ENCODE assay signal across 1 cellular context in the genomic region with DNA sequence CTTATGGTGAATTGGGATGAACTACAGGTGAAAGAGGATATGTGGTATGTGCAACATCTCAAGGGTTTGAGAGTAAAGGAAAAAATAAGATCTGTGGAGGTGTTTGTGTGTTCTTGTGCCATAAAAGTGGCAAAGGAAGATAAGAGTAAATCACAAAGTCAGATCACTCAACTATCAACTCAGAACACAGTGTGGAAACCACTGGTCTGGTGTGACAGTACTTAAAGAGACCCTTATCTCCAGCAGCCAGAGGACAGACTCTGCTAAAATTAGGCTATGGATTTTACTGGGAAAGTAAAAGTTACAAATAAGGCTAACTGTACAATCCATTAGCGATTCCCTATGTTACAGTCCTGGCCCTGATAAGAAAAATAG.
A peak's percentile ranks its signal among the peaks of the same experiment; 100 is the strongest.
TF ChIP-seq lines count a peak whose summit lies in the region.

No MANE protein-coding gene starts in this region.

TF ChIP-seq in K562, 482 proteins besides CTCF, POLR2A, EP300 and RAD21 (continued from another document and continues in another):
- TF ChIP-seq, protein P1, sequence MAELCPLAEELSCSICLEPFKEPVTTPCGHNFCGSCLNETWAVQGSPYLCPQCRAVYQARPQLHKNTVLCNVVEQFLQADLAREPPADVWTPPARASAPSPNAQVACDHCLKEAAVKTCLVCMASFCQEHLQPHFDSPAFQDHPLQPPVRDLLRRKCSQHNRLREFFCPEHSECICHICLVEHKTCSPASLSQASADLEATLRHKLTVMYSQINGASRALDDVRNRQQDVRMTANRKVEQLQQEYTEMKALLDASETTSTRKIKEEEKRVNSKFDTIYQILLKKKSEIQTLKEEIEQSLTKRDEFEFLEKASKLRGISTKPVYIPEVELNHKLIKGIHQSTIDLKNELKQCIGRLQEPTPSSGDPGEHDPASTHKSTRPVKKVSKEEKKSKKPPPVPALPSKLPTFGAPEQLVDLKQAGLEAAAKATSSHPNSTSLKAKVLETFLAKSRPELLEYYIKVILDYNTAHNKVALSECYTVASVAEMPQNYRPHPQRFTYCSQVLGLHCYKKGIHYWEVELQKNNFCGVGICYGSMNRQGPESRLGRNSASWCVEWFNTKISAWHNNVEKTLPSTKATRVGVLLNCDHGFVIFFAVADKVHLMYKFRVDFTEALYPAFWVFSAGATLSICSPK (IDR thresholded peaks at IDR 0.05; ENCODE audit: borderline replicate concordance): no peak
- TF ChIP-seq, protein P2, sequence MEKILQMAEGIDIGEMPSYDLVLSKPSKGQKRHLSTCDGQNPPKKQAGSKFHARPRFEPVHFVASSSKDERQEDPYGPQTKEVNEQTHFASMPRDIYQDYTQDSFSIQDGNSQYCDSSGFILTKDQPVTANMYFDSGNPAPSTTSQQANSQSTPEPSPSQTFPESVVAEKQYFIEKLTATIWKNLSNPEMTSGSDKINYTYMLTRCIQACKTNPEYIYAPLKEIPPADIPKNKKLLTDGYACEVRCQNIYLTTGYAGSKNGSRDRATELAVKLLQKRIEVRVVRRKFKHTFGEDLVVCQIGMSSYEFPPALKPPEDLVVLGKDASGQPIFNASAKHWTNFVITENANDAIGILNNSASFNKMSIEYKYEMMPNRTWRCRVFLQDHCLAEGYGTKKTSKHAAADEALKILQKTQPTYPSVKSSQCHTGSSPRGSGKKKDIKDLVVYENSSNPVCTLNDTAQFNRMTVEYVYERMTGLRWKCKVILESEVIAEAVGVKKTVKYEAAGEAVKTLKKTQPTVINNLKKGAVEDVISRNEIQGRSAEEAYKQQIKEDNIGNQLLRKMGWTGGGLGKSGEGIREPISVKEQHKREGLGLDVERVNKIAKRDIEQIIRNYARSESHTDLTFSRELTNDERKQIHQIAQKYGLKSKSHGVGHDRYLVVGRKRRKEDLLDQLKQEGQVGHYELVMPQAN (IDR thresholded peaks at IDR 0.05; ENCODE audit: borderline replicate concordance): no peak
- TF ChIP-seq ZNF431 (CRISPR knock-in tag; IDR thresholded peaks at IDR 0.05) (no peak), PCBP1 (IDR thresholded peaks at IDR 0.05; ENCODE audit: low read depth, low read length, poor library complexity, severe bottlenecking) (no peak), CBFB (CRISPR knock-in tag; IDR thresholded peaks at IDR 0.05) (no peak), KLF13 (tag; IDR thresholded peaks at IDR 0.05; ENCODE audit: borderline replicate concordance, low read depth) (no peak), ZNF764 (CRISPR knock-in tag; IDR thresholded peaks at IDR 0.05; ENCODE audit: low read depth) (no peak), SRSF9 (IDR thresholded peaks at IDR 0.05; ENCODE audit: borderline replicate concordance, low read depth, low read length) (no peak), NFE2 (IDR thresholded peaks at IDR 0.05; ENCODE audit: low read depth) (peak; percentile 62; the same call in 1 of the 2 replicates), ZNF586 (CRISPR knock-in tag; conservative IDR thresholded peaks at IDR 0.05) (no peak), FOXJ3 (CRISPR knock-in tag; IDR thresholded peaks at IDR 0.05) (no peak), C11orf30 (IDR thresholded peaks at IDR 0.05; ENCODE audit: low read depth) (no peak), TAF1 (IDR thresholded peaks at IDR 0.05; ENCODE audit: control insufficient read depth, extremely low read depth, insufficient read depth, low read length, severe bottlenecking) (no peak), SUPT5H (IDR thresholded peaks at IDR 0.05) (no peak), OTX1 (CRISPR knock-in tag; IDR thresholded peaks at IDR 0.05) (no peak), HNRNPUL1 (IDR thresholded peaks at IDR 0.05; ENCODE audit: low read length) (no peak), RBM14 (IDR thresholded peaks at IDR 0.05; ENCODE audit: borderline replicate concordance, insufficient read depth, low read depth, low read length) (no peak), MED1 (CRISPR knock-in tag; IDR thresholded peaks at IDR 0.05; ENCODE audit: borderline replicate concordance) (no peak), ELF4 (CRISPR knock-in tag; IDR thresholded peaks at IDR 0.05) (peak; percentile 84; the same call in 1 of the 2 replicates), SREBF1 (IDR thresholded peaks at IDR 0.05; ENCODE audit: borderline replicate concordance, low read depth, low read length) (no peak), BCL6 (CRISPR knock-in tag; IDR thresholded peaks at IDR 0.05) (no peak), SMC3 (conservative IDR thresholded peaks at IDR 0.05; ENCODE audit: insufficient read depth, low read depth, low read length) (no peak), HDAC3 (IDR thresholded peaks at IDR 0.05; ENCODE audit: borderline replicate concordance, partially characterized antibody) (peak; percentile 98), TBP (optimal IDR thresholded peaks at IDR 0.05; ENCODE audit: low read depth, low read length) (peak; percentile 45), TEAD4 (IDR thresholded peaks at IDR 0.05; ENCODE audit: low read length) (peak; percentile 98), TEAD4 (CRISPR knock-in tag; IDR thresholded peaks at IDR 0.05; ENCODE audit: borderline replicate concordance) (no peak), SRF (CRISPR knock-in tag; IDR thresholded peaks at IDR 0.05) (peak in 1 of 2 experiments; percentile 83; a peak in 2 of 4 replicates), DNMT1 (IDR thresholded peaks at IDR 0.05) (no peak), FOSL1 (tag; conservative IDR thresholded peaks at IDR 0.05) (peak; percentile 89), ZNF785 (CRISPR knock-in tag; IDR thresholded peaks at IDR 0.05) (no peak), ZKSCAN3 (CRISPR knock-in tag; IDR thresholded peaks at IDR 0.05) (no peak), ZNF253 (CRISPR knock-in tag; conservative IDR thresholded peaks at IDR 0.05) (no peak), SMAD1 (IDR thresholded peaks at IDR 0.05; ENCODE audit: low read depth, low read length, partially characterized antibody) (peak; percentile 90), RBBP5 (IDR thresholded peaks at IDR 0.05; ENCODE audit: borderline replicate concordance, insufficient read depth, low read length, poor library complexity, severe bottlenecking) (no peak), CSDE1 (IDR thresholded peaks at IDR 0.05) (no peak), ZNF3 (CRISPR knock-in tag; IDR thresholded peaks at IDR 0.05) (no peak), MEF2A (IDR thresholded peaks at IDR 0.05; ENCODE audit: control insufficient read depth, low read depth, low read length) (peak; percentile 98), PTRF (tag; IDR thresholded peaks at IDR 0.05) (no peak), MYBL2 (IDR thresholded peaks at IDR 0.05; ENCODE audit: low read depth) (no peak; the same call in 1 of the 2 replicates), MYBL2 (CRISPR knock-in tag; IDR thresholded peaks at IDR 0.05; ENCODE audit: borderline replicate concordance) (no peak), TFAM (CRISPR knock-in tag; conservative IDR thresholded peaks at IDR 0.05) (no peak), LEF1 (IDR thresholded peaks at IDR 0.05) (peak; percentile 98), NFIX (CRISPR knock-in tag; IDR thresholded peaks at IDR 0.05; ENCODE audit: low read depth) (no peak), ZKSCAN8 (CRISPR knock-in tag; IDR thresholded peaks at IDR 0.05) (0 out of 2 replicates have a peak, but pooled peaks have one; percentile 57), TEAD1 (CRISPR knock-in tag; IDR thresholded peaks at IDR 0.05) (peak in 1 of 2 experiments; percentile 77; a peak in 1 of 4 replicates), SMARCC2 (IDR thresholded peaks at IDR 0.05; ENCODE audit: low read depth) (peak; percentile 98)
- TF ChIP-seq, protein P3, sequence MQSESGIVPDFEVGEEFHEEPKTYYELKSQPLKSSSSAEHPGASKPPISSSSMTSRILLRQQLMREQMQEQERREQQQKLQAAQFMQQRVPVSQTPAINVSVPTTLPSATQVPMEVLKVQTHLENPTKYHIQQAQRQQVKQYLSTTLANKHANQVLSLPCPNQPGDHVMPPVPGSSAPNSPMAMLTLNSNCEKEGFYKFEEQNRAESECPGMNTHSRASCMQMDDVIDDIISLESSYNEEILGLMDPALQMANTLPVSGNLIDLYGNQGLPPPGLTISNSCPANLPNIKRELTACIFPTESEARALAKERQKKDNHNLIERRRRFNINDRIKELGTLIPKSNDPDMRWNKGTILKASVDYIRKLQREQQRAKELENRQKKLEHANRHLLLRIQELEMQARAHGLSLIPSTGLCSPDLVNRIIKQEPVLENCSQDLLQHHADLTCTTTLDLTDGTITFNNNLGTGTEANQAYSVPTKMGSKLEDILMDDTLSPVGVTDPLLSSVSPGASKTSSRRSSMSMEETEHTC (IDR thresholded peaks at IDR 0.05): peak; percentile 75
- TF ChIP-seq, protein P4, sequence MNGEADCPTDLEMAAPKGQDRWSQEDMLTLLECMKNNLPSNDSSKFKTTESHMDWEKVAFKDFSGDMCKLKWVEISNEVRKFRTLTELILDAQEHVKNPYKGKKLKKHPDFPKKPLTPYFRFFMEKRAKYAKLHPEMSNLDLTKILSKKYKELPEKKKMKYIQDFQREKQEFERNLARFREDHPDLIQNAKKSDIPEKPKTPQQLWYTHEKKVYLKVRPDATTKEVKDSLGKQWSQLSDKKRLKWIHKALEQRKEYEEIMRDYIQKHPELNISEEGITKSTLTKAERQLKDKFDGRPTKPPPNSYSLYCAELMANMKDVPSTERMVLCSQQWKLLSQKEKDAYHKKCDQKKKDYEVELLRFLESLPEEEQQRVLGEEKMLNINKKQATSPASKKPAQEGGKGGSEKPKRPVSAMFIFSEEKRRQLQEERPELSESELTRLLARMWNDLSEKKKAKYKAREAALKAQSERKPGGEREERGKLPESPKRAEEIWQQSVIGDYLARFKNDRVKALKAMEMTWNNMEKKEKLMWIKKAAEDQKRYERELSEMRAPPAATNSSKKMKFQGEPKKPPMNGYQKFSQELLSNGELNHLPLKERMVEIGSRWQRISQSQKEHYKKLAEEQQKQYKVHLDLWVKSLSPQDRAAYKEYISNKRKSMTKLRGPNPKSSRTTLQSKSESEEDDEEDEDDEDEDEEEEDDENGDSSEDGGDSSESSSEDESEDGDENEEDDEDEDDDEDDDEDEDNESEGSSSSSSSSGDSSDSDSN (IDR thresholded peaks at IDR 0.05; ENCODE audit: borderline replicate concordance in 1 of 2, low read depth in 2 of 2, low read length in 2 of 2): no peak
- TF ChIP-seq, protein P5, sequence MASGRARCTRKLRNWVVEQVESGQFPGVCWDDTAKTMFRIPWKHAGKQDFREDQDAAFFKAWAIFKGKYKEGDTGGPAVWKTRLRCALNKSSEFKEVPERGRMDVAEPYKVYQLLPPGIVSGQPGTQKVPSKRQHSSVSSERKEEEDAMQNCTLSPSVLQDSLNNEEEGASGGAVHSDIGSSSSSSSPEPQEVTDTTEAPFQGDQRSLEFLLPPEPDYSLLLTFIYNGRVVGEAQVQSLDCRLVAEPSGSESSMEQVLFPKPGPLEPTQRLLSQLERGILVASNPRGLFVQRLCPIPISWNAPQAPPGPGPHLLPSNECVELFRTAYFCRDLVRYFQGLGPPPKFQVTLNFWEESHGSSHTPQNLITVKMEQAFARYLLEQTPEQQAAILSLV (tag; IDR thresholded peaks at IDR 0.05): no peak
- TF ChIP-seq, protein P6, sequence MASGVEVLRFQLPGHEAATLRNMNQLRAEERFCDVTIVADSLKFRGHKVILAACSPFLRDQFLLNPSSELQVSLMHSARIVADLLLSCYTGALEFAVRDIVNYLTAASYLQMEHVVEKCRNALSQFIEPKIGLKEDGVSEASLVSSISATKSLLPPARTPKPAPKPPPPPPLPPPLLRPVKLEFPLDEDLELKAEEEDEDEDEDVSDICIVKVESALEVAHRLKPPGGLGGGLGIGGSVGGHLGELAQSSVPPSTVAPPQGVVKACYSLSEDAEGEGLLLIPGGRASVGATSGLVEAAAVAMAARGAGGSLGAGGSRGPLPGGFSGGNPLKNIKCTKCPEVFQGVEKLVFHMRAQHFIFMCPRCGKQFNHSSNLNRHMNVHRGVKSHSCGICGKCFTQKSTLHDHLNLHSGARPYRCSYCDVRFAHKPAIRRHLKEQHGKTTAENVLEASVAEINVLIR (CRISPR knock-in tag; IDR thresholded peaks at IDR 0.05): 0 out of 2 replicates have a peak, but pooled peaks have one; percentile 34
- TF ChIP-seq, protein P7, sequence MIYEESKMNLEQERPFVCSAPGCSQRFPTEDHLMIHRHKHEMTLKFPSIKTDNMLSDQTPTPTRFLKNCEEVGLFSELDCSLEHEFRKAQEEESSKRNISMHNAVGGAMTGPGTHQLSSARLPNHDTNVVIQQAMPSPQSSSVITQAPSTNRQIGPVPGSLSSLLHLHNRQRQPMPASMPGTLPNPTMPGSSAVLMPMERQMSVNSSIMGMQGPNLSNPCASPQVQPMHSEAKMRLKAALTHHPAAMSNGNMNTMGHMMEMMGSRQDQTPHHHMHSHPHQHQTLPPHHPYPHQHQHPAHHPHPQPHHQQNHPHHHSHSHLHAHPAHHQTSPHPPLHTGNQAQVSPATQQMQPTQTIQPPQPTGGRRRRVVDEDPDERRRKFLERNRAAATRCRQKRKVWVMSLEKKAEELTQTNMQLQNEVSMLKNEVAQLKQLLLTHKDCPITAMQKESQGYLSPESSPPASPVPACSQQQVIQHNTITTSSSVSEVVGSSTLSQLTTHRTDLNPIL (CRISPR knock-in tag; IDR thresholded peaks at IDR 0.05): no peak
- TF ChIP-seq, protein P8, sequence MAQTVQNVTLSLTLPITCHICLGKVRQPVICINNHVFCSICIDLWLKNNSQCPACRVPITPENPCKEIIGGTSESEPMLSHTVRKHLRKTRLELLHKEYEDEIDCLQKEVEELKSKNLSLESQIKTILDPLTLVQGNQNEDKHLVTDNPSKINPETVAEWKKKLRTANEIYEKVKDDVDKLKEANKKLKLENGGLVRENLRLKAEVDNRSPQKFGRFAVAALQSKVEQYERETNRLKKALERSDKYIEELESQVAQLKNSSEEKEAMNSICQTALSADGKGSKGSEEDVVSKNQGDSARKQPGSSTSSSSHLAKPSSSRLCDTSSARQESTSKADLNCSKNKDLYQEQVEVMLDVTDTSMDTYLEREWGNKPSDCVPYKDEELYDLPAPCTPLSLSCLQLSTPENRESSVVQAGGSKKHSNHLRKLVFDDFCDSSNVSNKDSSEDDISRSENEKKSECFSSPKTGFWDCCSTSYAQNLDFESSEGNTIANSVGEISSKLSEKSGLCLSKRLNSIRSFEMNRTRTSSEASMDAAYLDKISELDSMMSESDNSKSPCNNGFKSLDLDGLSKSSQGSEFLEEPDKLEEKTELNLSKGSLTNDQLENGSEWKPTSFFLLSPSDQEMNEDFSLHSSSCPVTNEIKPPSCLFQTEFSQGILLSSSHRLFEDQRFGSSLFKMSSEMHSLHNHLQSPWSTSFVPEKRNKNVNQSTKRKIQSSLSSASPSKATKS (CRISPR knock-in tag; IDR thresholded peaks at IDR 0.05): no peak
- TF ChIP-seq, protein P9, sequence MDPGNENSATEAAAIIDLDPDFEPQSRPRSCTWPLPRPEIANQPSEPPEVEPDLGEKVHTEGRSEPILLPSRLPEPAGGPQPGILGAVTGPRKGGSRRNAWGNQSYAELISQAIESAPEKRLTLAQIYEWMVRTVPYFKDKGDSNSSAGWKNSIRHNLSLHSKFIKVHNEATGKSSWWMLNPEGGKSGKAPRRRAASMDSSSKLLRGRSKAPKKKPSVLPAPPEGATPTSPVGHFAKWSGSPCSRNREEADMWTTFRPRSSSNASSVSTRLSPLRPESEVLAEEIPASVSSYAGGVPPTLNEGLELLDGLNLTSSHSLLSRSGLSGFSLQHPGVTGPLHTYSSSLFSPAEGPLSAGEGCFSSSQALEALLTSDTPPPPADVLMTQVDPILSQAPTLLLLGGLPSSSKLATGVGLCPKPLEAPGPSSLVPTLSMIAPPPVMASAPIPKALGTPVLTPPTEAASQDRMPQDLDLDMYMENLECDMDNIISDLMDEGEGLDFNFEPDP (CRISPR knock-in tag; IDR thresholded peaks at IDR 0.05): no peak
- TF ChIP-seq, protein P10, sequence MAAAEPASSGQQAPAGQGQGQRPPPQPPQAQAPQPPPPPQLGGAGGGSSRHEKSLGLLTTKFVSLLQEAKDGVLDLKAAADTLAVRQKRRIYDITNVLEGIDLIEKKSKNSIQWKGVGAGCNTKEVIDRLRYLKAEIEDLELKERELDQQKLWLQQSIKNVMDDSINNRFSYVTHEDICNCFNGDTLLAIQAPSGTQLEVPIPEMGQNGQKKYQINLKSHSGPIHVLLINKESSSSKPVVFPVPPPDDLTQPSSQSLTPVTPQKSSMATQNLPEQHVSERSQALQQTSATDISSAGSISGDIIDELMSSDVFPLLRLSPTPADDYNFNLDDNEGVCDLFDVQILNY (CRISPR knock-in tag; IDR thresholded peaks at IDR 0.05): no peak
